ENCODE assay signal across 8 cellular contexts in the genomic region with DNA sequence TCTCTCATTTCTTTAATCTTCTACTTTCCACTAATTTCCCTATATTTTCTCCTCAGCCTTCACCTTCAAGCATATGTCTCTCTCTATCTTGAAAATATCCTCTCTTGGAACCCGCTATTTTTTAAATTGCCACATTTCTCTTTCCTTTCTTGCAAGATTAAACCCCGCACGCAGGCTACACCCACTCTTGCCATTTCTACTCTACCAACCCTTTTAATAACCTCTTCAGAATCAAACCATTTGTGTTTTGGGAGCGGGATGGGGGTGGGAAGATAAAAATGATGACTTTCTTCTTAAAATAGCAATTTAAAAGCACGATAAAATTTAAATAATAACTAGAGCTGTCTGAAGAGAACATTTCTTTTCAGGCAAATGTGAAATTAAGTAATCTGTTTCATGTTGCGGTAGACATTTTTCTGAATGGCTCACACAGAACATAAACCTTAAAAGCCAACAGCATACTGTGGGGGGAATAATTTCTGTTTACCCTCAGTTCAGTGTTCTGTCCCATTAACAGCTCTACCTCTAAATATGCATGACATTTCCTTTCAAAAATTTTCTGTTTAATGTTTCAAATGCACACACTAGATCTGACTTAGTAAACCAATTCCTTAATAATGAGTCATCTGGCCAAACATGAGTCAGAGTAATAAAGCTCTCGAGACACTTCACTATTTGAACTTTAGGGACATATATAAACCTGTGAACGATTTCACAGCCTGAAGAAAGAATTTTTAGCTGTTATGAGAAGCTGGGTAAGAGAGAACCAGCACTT. TPM values are rescaled to one million over a fixed set of nuclear protein-coding genes. Genes with fewer than 3 reads are reported as not detected.
A peak's percentile ranks its signal among the peaks of the same experiment; 100 is the strongest.
DNase-seq lines count a peak whose midpoint lies in the region; ATAC-seq, FAIRE-seq and TF ChIP-seq lines count a peak whose summit lies in the region.

No MANE protein-coding gene starts in this region.

- no peak for TF ChIP-seq POLR2A in NB4 (IDR thresholded peaks at IDR 0.05; ENCODE audit: extremely low read depth, insufficient read length)

- peak overlapping the region; percentile 36 for H2AFZ ChIP-seq in neuron (ENCODE audit: low read depth, low read length)

- DNase-seq in ELR (ENCODE audit: low read depth) (peak; percentile 97), NB4 (ENCODE audit: low read depth) (peak; percentile 45), bronchial epithelial cell (ENCODE audit: low read depth) (peak; percentile 96), cerebellum (ENCODE audit: low spot score) (no peak), NCI-H2107 (lab: John Stamatoyannopoulos, UW) (no peak), GF-D8 (lab: John Stamatoyannopoulos, UW) (no peak)

- H3K36me3 ChIP-seq in bronchial epithelial cell (ENCODE audit: control insufficient read depth, insufficient read depth, low read length): no peaks in the 10 kb centered on the region
- H3K36me3 ChIP-seq in neuron (ENCODE audit: insufficient read depth, low read length): no peaks in the 10 kb centered on the region

- FAIRE-seq in bronchial epithelial cell (lab: Jason Lieb, UNC): no peak

- H3K9me3 ChIP-seq in neuron (ENCODE audit: low read length): no peaks in the 10 kb centered on the region

- no peak for ATAC-seq in GM18520 (IDR thresholded peaks at IDR 0.05; ENCODE audit: unreplicated experiment)

- H3K4me3 ChIP-seq in NB4 (ENCODE audit: low read depth, low read length) (no peak overlapping the region), bronchial epithelial cell (ENCODE audit: low read depth, low read length) (no peak overlapping the region), neuron (ENCODE audit: low read length) (no peak overlapping the region)

- peaks cover 7% of the 10 kb centered on the region for H3K4me1 ChIP-seq in neuron (ENCODE audit: insufficient read depth, low read length)

- no peaks in the 10 kb centered on the region for H3K27me3 ChIP-seq in bronchial epithelial cell (ENCODE audit: control insufficient read depth, insufficient read depth, low read length)
- no peaks in the 10 kb centered on the region for H3K27me3 ChIP-seq in neuron (ENCODE audit: insufficient read depth, low read length)

- TF ChIP-seq CTCF in NB4 (IDR thresholded peaks at IDR 0.05; ENCODE audit: low read depth, low read length) (no peak), bronchial epithelial cell (IDR thresholded peaks at IDR 0.05; ENCODE audit: insufficient read depth, low read length, severe bottlenecking) (no peak)

RNA-seq across cellular contexts. Expression of a gene that starts 20.5 kb away (rescaled TPM):
- 23.3 and 29.0 TPM in 2 replicates for total RNA-seq in bronchial epithelial cell
- 0.64 TPM for total RNA-seq in cerebellum

Comparison
In these comparisons a context has a peak if more than half of its experiments do, and no peak if none do; other contexts are left out.
1. DNase-seq: peak in ELR (single experiment), NB4 (single experiment) and bronchial epithelial cell (single experiment); none in cerebellum (single experiment), NCI-H2107 (single experiment) and GF-D8 (single experiment).
2. RNA of a gene that starts 20.5 kb away (total RNA-seq): 23.3 to 29.0 TPM in bronchial epithelial cell; 0.64 TPM in cerebellum (single experiment); every median in the first group is over 10 times any median in the second.